In genomic region chr12:129152291-129153075, GRCh38 we compare ENCODE assay signal across 23 cellular contexts.
"Had no signal": no experiment of that assay in that cellular context is flagged by ENCODE, and none has a peak within 500 bp of the region (broad histone marks: within the 10 kb centered on the region; RNA-seq: fewer than 3 reads in every experiment).

No MANE protein-coding gene starts in this region.

- ATAC-seq: heart right ventricle; stimulated activated naive CD8-positive, alpha-beta T cell treated with anti-CD3 and anti-CD28 coated beads, Interleukin-15, Interleukin-2, amounts not matched to agents 100 U/mL and 50 U/mL, for 24 hours; upper lobe of right lung had no signal

- H3K9me3 ChIP-seq: breast epithelium, left ventricle myocardium inferior, right atrium auricular region, upper lobe of right lung had no signal

- DNase-seq: activated CD4-positive, alpha-beta T cell treated with anti-CD3 and anti-CD28 coated beads for 4 hours; activated CD4-positive, alpha-beta T cell treated with anti-CD3 and anti-CD28 coated beads, Interleukin-2, amount 50 U/mL, for 48 hours; activated CD4-positive, CD25-positive, alpha-beta regulatory T cell; activated CD8-positive, alpha-beta memory T cell treated with anti-CD3 and anti-CD28 coated beads, Interleukin-2, amount 50 U/mL, for 48 hours; activated naive CD4-positive, alpha-beta T cell treated with Interleukin-2 at 50 U/mL for 16 hours; activated naive CD8-positive, alpha-beta T cell treated with anti-CD3 and anti-CD28 coated beads for 36 hours; activated T-cell treated with anti-CD3 and anti-CD28 coated beads, Interleukin-2, amount 50 U/mL, for 48 hours; foreskin fibroblast; heart right ventricle; immature natural killer cell; kidney glomerular epithelial cell; left ventricle myocardium inferior; occipital lobe; stimulated activated CD4-positive, alpha-beta T cell treated with anti-CD3 and anti-CD28 coated beads, Interleukin-4, amount 100 ng/mL, for 24 hours; stimulated activated naive CD8-positive, alpha-beta T cell treated with anti-CD3 and anti-CD28 coated beads, Interleukin-15, Interleukin-2, amounts not matched to agents 100 U/mL and 50 U/mL, for 24 hours; T-helper 1 cell; upper lobe of right lung had no signal

- H3K27me3 Mint-ChIP-seq: activated naive CD8-positive, alpha-beta T cell treated with anti-CD3 and anti-CD28 coated beads for 36 hours had no signal

- H3K4me1 Mint-ChIP-seq: activated naive CD8-positive, alpha-beta T cell treated with anti-CD3 and anti-CD28 coated beads for 36 hours; central memory CD8-positive, alpha-beta T cell; immature natural killer cell; nephron had no signal

- H3K4me1 ChIP-seq: breast epithelium, heart right ventricle, left ventricle myocardium inferior, right atrium auricular region, upper lobe of right lung had no signal

- H3K27me3 ChIP-seq: breast epithelium, right atrium auricular region, upper lobe of right lung had no signal

- H3K27ac Mint-ChIP-seq: activated naive CD8-positive, alpha-beta T cell treated with anti-CD3 and anti-CD28 coated beads for 36 hours; immature natural killer cell; nephron; progenitor cell of endocrine pancreas had no signal

- H3K4me3 ChIP-seq: breast epithelium, coronary artery, heart right ventricle, left ventricle myocardium inferior, right atrium auricular region, upper lobe of right lung had no signal

- H3K36me3 ChIP-seq: breast epithelium, heart right ventricle, left ventricle myocardium inferior, right atrium auricular region, upper lobe of right lung had no signal

- H3K36me3 Mint-ChIP-seq: activated naive CD8-positive, alpha-beta T cell treated with anti-CD3 and anti-CD28 coated beads for 36 hours; immature natural killer cell had no signal

- H3K4me3 Mint-ChIP-seq: activated naive CD8-positive, alpha-beta T cell treated with anti-CD3 and anti-CD28 coated beads for 36 hours; central memory CD8-positive, alpha-beta T cell; immature natural killer cell; nephron had no signal

- H3K9me3 Mint-ChIP-seq: activated naive CD8-positive, alpha-beta T cell treated with anti-CD3 and anti-CD28 coated beads for 36 hours; central memory CD8-positive, alpha-beta T cell; immature natural killer cell; nephron had no signal

- H3K27ac ChIP-seq: breast epithelium, coronary artery, heart right ventricle, left ventricle myocardium inferior, right atrium auricular region, upper lobe of right lung had no signal
